12 cellular contexts compared by ENCODE assay signal in genomic region chr5:151264113-151264512, GRCh38. TPM values are rescaled to one million over a fixed set of nuclear protein-coding genes. Genes with fewer than 3 reads are reported as not detected.
DNase-seq lines count a peak whose midpoint lies in the region; ATAC-seq and TF ChIP-seq lines count a peak whose summit lies in the region.
"Had no signal": no experiment of that assay in that cellular context is flagged by ENCODE, and none has a peak within 500 bp of the region (broad histone marks: within the 10 kb centered on the region; RNA-seq: fewer than 3 reads in every experiment).

No MANE protein-coding gene starts in this region.

- H3K9ac ChIP-seq in trophoblast cell (ENCODE audit: low read length), result no peak overlapping the region

- no peaks in the 10 kb centered on the region for H3K9me3 ChIP-seq in trophoblast cell (ENCODE audit: insufficient read depth, low read depth, low read length)
- H3K9me3 ChIP-seq: HAP-1 had no signal

- H3K27me3 Mint-ChIP-seq in MCF 10A (ENCODE audit: insufficient read depth, unreplicated experiment) (no peaks in the 10 kb centered on the region), osteocyte (ENCODE audit: unreplicated experiment) (no peaks in the 10 kb centered on the region)

- H3K4me1 ChIP-seq in trophoblast cell (ENCODE audit: control insufficient read depth in 1 of 2, insufficient read depth in 2 of 2, low read length in 2 of 2), result peaks cover 20 to 30% of the 10 kb centered on the region in 2 experiments
- H3K4me1 ChIP-seq: HAP-1 had no signal

- BruUV-seq in MCF 10A (replicated peaks; lab: Mats Ljungman, UMichigan), result no TSS peak

- H3K27me3 ChIP-seq in trophoblast cell (ENCODE audit: insufficient read depth, low read length), result no peaks in the 10 kb centered on the region

- H4K91ac ChIP-seq in trophoblast cell (ENCODE audit: low read depth, low read length), result no peak overlapping the region

- H3K4me1 Mint-ChIP-seq in MCF 10A (ENCODE audit: insufficient read depth, unreplicated experiment), result peaks cover 20% of the 10 kb centered on the region
- H3K4me1 Mint-ChIP-seq in osteocyte (ENCODE audit: unreplicated experiment), result peaks cover 4% of the 10 kb centered on the region

- peak overlapping the region; percentile 91 for H3K27ac Mint-ChIP-seq in MCF 10A (ENCODE audit: low read depth, unreplicated experiment)
- H3K27ac Mint-ChIP-seq in osteocyte (ENCODE audit: unreplicated experiment), result no peak overlapping the region

- H3K4me3 Mint-ChIP-seq in MCF 10A (ENCODE audit: unreplicated experiment) (peak overlapping the region; percentile 1), osteocyte (ENCODE audit: unreplicated experiment) (no peak overlapping the region)

- H2BK12ac ChIP-seq in trophoblast cell (ENCODE audit: low read length), result peak overlapping the region; percentile 52

- WGBS in trophoblast cell (ENCODE audit: extremely low coverage, insufficient coverage, insufficient read length), result no CpG with 5 or more reads among the region's 1 CpG

- H3K36me3 ChIP-seq in trophoblast cell (ENCODE audit: control insufficient read depth in 1 of 2, insufficient read depth in 2 of 2, low read length in 2 of 2), result peaks cover 7 to 10% of the 10 kb centered on the region in 2 experiments

- no peak overlapping the region for H2AK5ac ChIP-seq in trophoblast cell (ENCODE audit: low read length)

- H3K14ac ChIP-seq in trophoblast cell (ENCODE audit: low read length), result peak overlapping the region; percentile 60

- H4K8ac ChIP-seq in trophoblast cell (ENCODE audit: low read depth, low read length), result no peak overlapping the region

- no peak overlapping the region for H3K4me3 ChIP-seq in trophoblast cell (ENCODE audit: low read depth, low read length)
- H3K4me3 ChIP-seq: HAP-1 had no signal

- peaks cover 3% of the 10 kb centered on the region for H3K79me2 ChIP-seq in trophoblast cell (ENCODE audit: control insufficient read depth, insufficient read depth, low read length, poor library complexity)

- peak overlapping the region; percentile 27 for H3K18ac ChIP-seq in trophoblast cell (ENCODE audit: low read length)

- H3K4ac ChIP-seq in trophoblast cell (ENCODE audit: low read depth, low read length), result no peak overlapping the region

- no peak for TF ChIP-seq CTCF in MCF 10A (IDR thresholded peaks at IDR 0.05; ENCODE audit: unreplicated experiment)
- TF ChIP-seq CTCF in osteocyte (IDR thresholded peaks at IDR 0.05), result no peak

- CTCF ChIA-PET in MCF 10A (lab: Yijun Ruan, JAX), result interaction anchor here (0.7 to 1.8 kb wide), 8 partner anchors 9 to 365 kb away, joined by 3 to 13 read pairs (median 6); no protein-coding TSS in a partner anchor

- H4K12ac ChIP-seq in trophoblast cell (ENCODE audit: low read depth, low read length), result no peak overlapping the region

- H3K27ac ChIP-seq in trophoblast cell (ENCODE audit: low read depth, low read length), result no peak overlapping the region

- no peaks in the 10 kb centered on the region for H3K9me3 Mint-ChIP-seq in MCF 10A (ENCODE audit: unreplicated experiment)
- H3K9me3 Mint-ChIP-seq in osteocyte (ENCODE audit: unreplicated experiment), result no peaks in the 10 kb centered on the region

- H2AFZ ChIP-seq in trophoblast cell (ENCODE audit: insufficient read depth, low read length, poor library complexity), result no peak overlapping the region

- H3K36me3 Mint-ChIP-seq in MCF 10A (ENCODE audit: insufficient read depth, unreplicated experiment) (peaks cover 95% of the 10 kb centered on the region), osteocyte (ENCODE audit: unreplicated experiment) (peaks cover 19% of the 10 kb centered on the region)

- POLR2A ChIA-PET in MCF 10A (lab: Yijun Ruan, JAX), result interaction anchor here (0.8 to 4.4 kb wide), 5 partner anchors 8 to 139 kb away, joined by 4 to 55 read pairs (median 5); partner anchors contain the start of genes CCDC69 and GM2A

- DNase-seq in DMS53 (lab: John Stamatoyannopoulos, UW) (peak; percentile 26), DMS53 treated with DMSO at 0.1 percent for 48 hours (lab: John Stamatoyannopoulos, UW; ENCODE audit: unreplicated experiment) (no peak), MCF 10A (ENCODE audit: unreplicated experiment) (peak; percentile 79), trophoblast cell (peak in 1 of 2 donors; percentile 38), NCI-H2196 (lab: John Stamatoyannopoulos, UW; ENCODE audit: unreplicated experiment) (no peak), osteocyte (ENCODE audit: extremely low spot score, unreplicated experiment) (no peak)
- no peak for DNase-seq in activated effector memory CD4-positive, alpha-beta T cell treated with anti-CD3 and anti-CD28 coated beads, Interleukin-2, amount 50 U/mL, for 16 hours

- peak; percentile 82 for ATAC-seq in HG03442 (IDR thresholded peaks at IDR 0.05; ENCODE audit: unreplicated experiment)

- H2BK120ac ChIP-seq in trophoblast cell (ENCODE audit: insufficient read depth, low read length, poor library complexity), result no peak overlapping the region

- H3K23ac ChIP-seq in trophoblast cell (ENCODE audit: low read length), result no peak overlapping the region

- peaks cover 6% of the 10 kb centered on the region for H3K79me1 ChIP-seq in trophoblast cell (ENCODE audit: low read length)

- intact Hi-C loops in MCF 10A (cut with micrococcal nuclease), result no loop called here

- no peak overlapping the region for H3K4me2 ChIP-seq in trophoblast cell (ENCODE audit: low read length)

- H2BK5ac ChIP-seq in trophoblast cell (ENCODE audit: low read depth, low read length, poor library complexity), result no peak overlapping the region

RNA-seq across cellular contexts. Expression of gene GM2A, which starts 11.1 kb away (rescaled TPM):
- total RNA-seq in MCF 10A (2022) (28.9 and 36.1 TPM in 2 replicates), osteocyte (28.2 and 30.2 TPM in 2 replicates)
- polyA plus RNA-seq in trophoblast cell (2013), result 103 and 109 TPM in 2 replicates

RNA-seq across cellular contexts. Expression of gene SLC36A3, which starts 39.5 kb away (rescaled TPM):
- total RNA-seq in MCF 10A (2022) (not detected in 2 replicates), osteocyte (not detected in 2 replicates)
- not detected in 2 replicates for polyA plus RNA-seq in trophoblast cell (2013)
- total RNA-seq: cardiac septum, OCI-LY7, posterior vena cava had no signal

RNA-seq across cellular contexts. Expression of gene CCDC69, which starts 40.2 kb away (rescaled TPM):
- total RNA-seq in MCF 10A (2022) (2.8 and 3.0 TPM in 2 replicates), osteocyte (0.78 and 1.7 TPM in 2 replicates)
- polyA plus RNA-seq in trophoblast cell (2013), result 9.9 and 10.2 TPM in 2 replicates

Comparison
In these comparisons a context has a peak if more than half of its experiments do, and no peak if none do; other contexts are left out.
1. DNase-seq: peak in DMS53 (single experiment) and MCF 10A (single experiment); none in DMS53 treated with DMSO at 0.1 percent for 48 hours (single experiment), activated effector memory CD4-positive, alpha-beta T cell treated with anti-CD3 and anti-CD28 coated beads, Interleukin-2, amount 50 U/mL, for 16 hours (single experiment), NCI-H2196 (single experiment) and osteocyte (single experiment).